Comparison of ENCODE assay signal across 8 cellular contexts in the genomic region with DNA sequence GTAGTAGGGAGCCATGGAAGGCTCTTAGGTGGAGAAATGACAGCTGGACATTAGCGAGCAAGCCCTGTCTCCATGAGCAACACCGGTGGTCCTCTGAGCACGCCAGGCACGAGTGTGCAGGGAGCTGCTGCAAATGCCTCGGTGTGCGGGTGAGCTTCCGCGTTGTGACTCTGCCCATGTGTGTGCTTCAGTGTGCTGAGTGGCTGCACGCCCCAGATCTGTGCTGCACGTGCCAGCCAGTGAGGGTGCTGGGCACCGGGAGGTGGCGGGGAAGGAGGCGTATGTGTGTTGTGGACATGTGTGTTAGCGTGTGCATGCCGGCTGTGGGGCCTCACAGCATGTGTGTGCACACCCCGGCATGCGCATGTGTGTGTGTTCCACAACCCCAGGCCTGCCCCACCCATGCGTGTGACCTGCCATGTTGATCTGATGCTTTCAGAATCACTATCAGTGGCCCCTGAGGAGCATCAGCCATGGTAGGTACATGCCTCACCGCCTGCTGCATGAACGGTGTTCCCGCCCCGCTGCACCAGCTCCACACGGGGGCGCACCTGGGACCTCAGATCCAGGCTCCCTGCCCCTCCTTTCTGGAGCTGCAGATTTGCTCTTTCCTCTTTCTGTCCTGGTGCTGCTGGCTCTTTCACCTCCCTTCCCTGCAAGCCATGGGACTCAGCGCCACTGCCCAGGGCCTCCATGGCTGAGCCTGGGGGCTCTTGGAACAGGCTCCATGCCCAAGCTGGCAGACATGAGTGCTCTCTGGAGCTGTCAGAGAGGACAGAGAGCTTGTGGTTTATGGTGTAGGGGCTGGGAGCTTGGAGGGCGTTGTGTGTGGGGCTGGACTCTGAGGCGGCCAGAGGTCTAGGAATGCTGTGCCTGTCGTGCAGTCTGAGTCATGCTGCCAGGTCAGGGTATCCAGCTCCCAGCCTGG.
A peak's percentile ranks its signal among the peaks of the same experiment; 100 is the strongest.
DNase-seq lines count a peak whose midpoint lies in the region; ATAC-seq and TF ChIP-seq lines count a peak whose summit lies in the region.

No MANE protein-coding gene starts in this region.

- ATAC-seq in activated CD4-positive, CD25-positive, alpha-beta regulatory T cell treated with anti-CD3 and anti-CD28 coated beads, Interleukin-2, amount 50 U/mL, for 24 hours = peak; percentile 36 to 63
- ATAC-seq in activated T-cell treated with anti-CD3 and anti-CD28 coated beads, Interleukin-2, amount 50 U/mL, for 4 hours = peak; percentile 63 to 69
- ATAC-seq in gastrocnemius medialis = no peak

- H3K9me3 Mint-ChIP-seq in activated T-cell treated with anti-CD3 and anti-CD28 coated beads, Interleukin-2, amount 50 U/mL, for 4 hours = no peaks in the 10 kb centered on the region

- no peak overlapping the region for H3K4me3 Mint-ChIP-seq in activated T-cell treated with anti-CD3 and anti-CD28 coated beads, Interleukin-2, amount 50 U/mL, for 4 hours

- no peaks in the 10 kb centered on the region for H3K36me3 ChIP-seq in gastrocnemius medialis

- H3K4me1 Mint-ChIP-seq in activated T-cell treated with anti-CD3 and anti-CD28 coated beads, Interleukin-2, amount 50 U/mL, for 4 hours (ENCODE audit: low read depth) = peaks cover 2% of the 10 kb centered on the region

- no peak overlapping the region for H3K27ac ChIP-seq in gastrocnemius medialis

- DNase-seq in activated CD4-positive, CD25-positive, alpha-beta regulatory T cell treated with anti-CD3 and anti-CD28 coated beads, Interleukin-2, amount 50 U/mL, for 72 hours = no peak
- DNase-seq in NCI-H526 (lab: John Stamatoyannopoulos, UW) = peak; percentile 26 to 88
- DNase-seq in activated T-cell treated with anti-CD3 and anti-CD28 coated beads, Interleukin-2, amount 50 U/mL, for 4 hours = peak; percentile 41
- peak; percentile 68 for DNase-seq in iris pigment epithelial cell (ENCODE audit: low read depth)
- peak; percentile 12 to 17 for DNase-seq in stimulated activated CD8-positive, alpha-beta memory T cell treated with anti-CD3 and anti-CD28 coated beads, Interleukin-4, amount 100 ng/mL, for 4 hours (ENCODE audit: low read depth in 2 of 2, low spot score in 1 of 2)
- DNase-seq in AG08395 (ENCODE audit: low spot score) = no peak
- DNase-seq in gastrocnemius medialis = no peak

- peak in 1 of 5 experiments; percentile 21 for TF ChIP-seq CTCF in gastrocnemius medialis (IDR thresholded peaks at IDR 0.05 in 4 of 5, conservative IDR thresholded peaks at IDR 0.05 in 1 of 5)

- no peaks in the 10 kb centered on the region for H3K36me3 Mint-ChIP-seq in activated T-cell treated with anti-CD3 and anti-CD28 coated beads, Interleukin-2, amount 50 U/mL, for 4 hours (ENCODE audit: insufficient read depth)

- no peak overlapping the region for H3K4me3 ChIP-seq in gastrocnemius medialis

- H3K9me3 ChIP-seq in gastrocnemius medialis = no peaks in the 10 kb centered on the region

- TF ChIP-seq POLR2A in gastrocnemius medialis (IDR thresholded peaks at IDR 0.05) = no peak

- no peaks in the 10 kb centered on the region for H3K27me3 Mint-ChIP-seq in activated T-cell treated with anti-CD3 and anti-CD28 coated beads, Interleukin-2, amount 50 U/mL, for 4 hours (ENCODE audit: low read depth)

- no peaks in the 10 kb centered on the region for H3K4me1 ChIP-seq in gastrocnemius medialis

- intact Hi-C loops in gastrocnemius medialis (cut with DNase I; ENCODE audit: low total_unique reads) = no loop called here

- H3K27me3 ChIP-seq in gastrocnemius medialis = no peaks in the 10 kb centered on the region

- in situ Hi-C loops in gastrocnemius medialis (cut with MboI; ENCODE audit: low sequenced_read_pairs in 4 of 4) = no loop called here

Comparison
In these comparisons a context has a peak if more than half of its experiments do, and no peak if none do; other contexts are left out.
1. ATAC-seq: peak in activated CD4-positive, CD25-positive, alpha-beta regulatory T cell treated with anti-CD3 and anti-CD28 coated beads, Interleukin-2, amount 50 U/mL, for 24 hours (2 of 2) and activated T-cell treated with anti-CD3 and anti-CD28 coated beads, Interleukin-2, amount 50 U/mL, for 4 hours (2 of 2); none in gastrocnemius medialis (0 of 2).
2. DNase-seq: peak in NCI-H526 (2 of 2), activated T-cell treated with anti-CD3 and anti-CD28 coated beads, Interleukin-2, amount 50 U/mL, for 4 hours (single experiment), iris pigment epithelial cell (single experiment) and stimulated activated CD8-positive, alpha-beta memory T cell treated with anti-CD3 and anti-CD28 coated beads, Interleukin-4, amount 100 ng/mL, for 4 hours (2 of 2); none in activated CD4-positive, CD25-positive, alpha-beta regulatory T cell treated with anti-CD3 and anti-CD28 coated beads, Interleukin-2, amount 50 U/mL, for 72 hours (single experiment), AG08395 (single experiment) and gastrocnemius medialis (0 of 2).